Comparison of ENCODE assay signal across 20 cellular contexts in the genomic region with DNA sequence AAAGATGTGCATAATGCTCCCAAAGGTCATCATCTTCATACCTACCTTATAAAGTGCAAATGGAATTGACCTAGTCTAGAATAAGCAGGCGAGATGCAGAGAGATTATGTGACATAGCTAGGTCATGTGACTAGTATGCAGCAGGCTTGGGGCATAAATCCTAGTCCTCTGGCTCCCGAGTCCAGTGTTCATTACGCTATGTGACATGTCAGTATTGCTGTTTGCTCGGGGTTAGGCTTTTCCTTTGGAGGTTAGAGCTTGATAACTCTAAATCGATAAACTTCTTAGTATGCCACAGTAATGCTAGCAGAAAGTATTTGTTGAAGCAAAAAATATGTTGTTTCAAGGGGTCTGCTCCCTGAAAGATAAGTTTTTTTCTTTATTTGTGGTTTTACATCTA.
"Had no signal": no experiment of that assay in that cellular context is flagged by ENCODE, and none has a peak within 500 bp of the region (broad histone marks: within the 10 kb centered on the region; RNA-seq: fewer than 3 reads in every experiment).

No MANE protein-coding gene starts in this region.

- DNase-seq: activated CD4-positive, alpha-beta memory T cell treated with anti-CD3 and anti-CD28 coated beads for 36 hours; activated CD4-positive, alpha-beta T cell treated with anti-CD3 and anti-CD28 coated beads for 36 hours; activated T-cell treated with anti-CD3 and anti-CD28 coated beads for 4 hours; amniotic stem cell; caudate nucleus; dorsolateral prefrontal cortex; foreskin melanocyte; kidney glomerular epithelial cell; mesenchymal stem cell; naive thymus-derived CD8-positive, alpha-beta T cell; retina; stimulated activated CD4-positive, alpha-beta T cell treated with anti-CD3 and anti-CD28 coated beads, Interleukin-12 subunit alpha, Interleukin-12 subunit beta, amount 100 ng/mL, for 4 hours; stimulated activated CD4-positive, alpha-beta T cell treated with anti-CD3 and anti-CD28 coated beads, Interleukin-1b, Interleukin-23, amount 100 ng/mL, for 48 hours; stimulated activated CD8-positive, alpha-beta memory T cell treated with anti-CD3 and anti-CD28 coated beads, Interleukin-4, amount 100 ng/mL, for 48 hours; stimulated activated naive CD4-positive, alpha-beta T cell treated with Interleukin-2 at 50 U/mL for 16 hours; trophoblast cell had no signal

- H3K36me3 Mint-ChIP-seq: WTC11 had no signal

- H3K27me3 ChIP-seq: dorsolateral prefrontal cortex, suprapubic skin had no signal

- H3K27ac Mint-ChIP-seq: activated CD4-positive, alpha-beta memory T cell treated with anti-CD3 and anti-CD28 coated beads for 36 hours; activated CD4-positive, alpha-beta T cell treated with anti-CD3 and anti-CD28 coated beads for 36 hours; activated naive CD8-positive, alpha-beta T cell; naive thymus-derived CD8-positive, alpha-beta T cell; WTC11 had no signal

- FAIRE-seq: colon had no signal

- H3K4me3 ChIP-seq: dorsolateral prefrontal cortex, suprapubic skin had no signal

- H3K27ac ChIP-seq: dorsolateral prefrontal cortex, suprapubic skin had no signal

- H3K27me3 Mint-ChIP-seq: activated CD4-positive, alpha-beta T cell treated with anti-CD3 and anti-CD28 coated beads for 36 hours; activated naive CD8-positive, alpha-beta T cell; naive thymus-derived CD8-positive, alpha-beta T cell had no signal

- ATAC-seq: naive thymus-derived CD8-positive, alpha-beta T cell; WTC11 had no signal

- H3K9me3 ChIP-seq: suprapubic skin had no signal

- H3K36me3 ChIP-seq: suprapubic skin had no signal

- H3K4me3 Mint-ChIP-seq: activated CD4-positive, alpha-beta memory T cell treated with anti-CD3 and anti-CD28 coated beads for 36 hours; activated CD4-positive, alpha-beta T cell treated with anti-CD3 and anti-CD28 coated beads for 36 hours; activated naive CD8-positive, alpha-beta T cell; naive thymus-derived CD8-positive, alpha-beta T cell; WTC11 had no signal

- H3K9me3 Mint-ChIP-seq: activated CD4-positive, alpha-beta memory T cell treated with anti-CD3 and anti-CD28 coated beads for 36 hours; naive thymus-derived CD8-positive, alpha-beta T cell; WTC11 had no signal
